ENCODE assay signal across 9 cellular contexts in the genomic region with DNA sequence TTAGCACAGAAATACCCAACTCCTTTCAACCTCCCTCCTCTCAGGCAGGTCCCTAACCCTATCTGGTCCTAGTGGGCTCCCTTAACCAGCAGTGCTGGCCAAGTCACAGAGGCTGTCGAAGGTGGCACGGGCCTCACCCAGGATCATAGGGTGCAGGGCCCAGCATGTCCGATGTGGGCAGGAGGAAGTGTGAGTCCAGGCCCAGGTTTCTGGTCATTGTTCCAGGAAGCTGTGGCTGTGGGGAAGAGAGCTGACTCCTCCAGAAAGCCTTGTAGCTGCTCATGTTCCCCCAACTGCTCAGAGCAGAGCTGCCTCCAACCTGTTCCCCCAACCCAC. TPM values are rescaled to one million over a fixed set of nuclear protein-coding genes. Genes with fewer than 3 reads are reported as not detected.
DNase-seq lines count a peak whose midpoint lies in the region; ATAC-seq, FAIRE-seq and TF ChIP-seq lines count a peak whose summit lies in the region.
"Had no signal": no experiment of that assay in that cellular context is flagged by ENCODE, and none has a peak within 500 bp of the region (broad histone marks: within the 10 kb centered on the region; RNA-seq: fewer than 3 reads in every experiment).

No MANE protein-coding gene starts in this region.

- H3K9me3 Mint-ChIP-seq in activated T-cell treated with anti-CD3 and anti-CD28 coated beads, Interleukin-2, amount 50 U/mL, for 72 hours, result no peaks in the 10 kb centered on the region

- FAIRE-seq in GM12878 (lab: Jason Lieb, UNC) (no peak), urothelium cell line (lab: Jason Lieb, UNC) (no peak)

- H3K9ac ChIP-seq in GM12878 (ENCODE audit: control insufficient read depth, insufficient read depth, low read length), result no peak overlapping the region

- no peak overlapping the region for H3K4me3 Mint-ChIP-seq in activated T-cell treated with anti-CD3 and anti-CD28 coated beads, Interleukin-2, amount 50 U/mL, for 72 hours

- intact Hi-C loops in GM12878 (cut with micrococcal nuclease; ENCODE audit: unreplicated experiment), result loop anchor here (10.0 kb wide), 1 partner anchor 263 kb away; no protein-coding TSS in a partner anchor

- no peak overlapping the region for H2AFZ ChIP-seq in GM12878 (ENCODE audit: control insufficient read depth, low read depth, low read length)

- POLR2A ChIA-PET in GM12878 (lab: Charles Lee), result no interaction called here

- peak; percentile 16 to 24 for ATAC-seq in activated T-cell treated with anti-CD3 and anti-CD28 coated beads, Interleukin-2, amount 50 U/mL, for 72 hours (replicated peaks in 1 of 2)
- ATAC-seq in GM12878 (peak; percentile 13; the same call in 2 of the 3 replicates), lung (ENCODE audit: insufficient read depth, low FRiP score) (peak; percentile 36)

- in situ Hi-C loops in GM12878 (cut with MboI), result no loop called here

- H3K4me1 ChIP-seq in GM12878 (ENCODE audit: control insufficient read depth, insufficient read depth, low read length) (no peaks in the 10 kb centered on the region), lung (ENCODE audit: control insufficient read depth in 2 of 2, insufficient read depth in 2 of 2, low read length in 2 of 2) (peaks cover 0 to 25% of the 10 kb centered on the region in 2 donors)

- no peak overlapping the region for H3K4me2 ChIP-seq in GM12878 (ENCODE audit: control insufficient read depth, insufficient read depth)

- H3K27ac ChIP-seq in GM12878 (ENCODE audit: control insufficient read depth, insufficient read depth), result no peak overlapping the region
- peak overlapping the region in 1 of 2 donors; percentile 63 for H3K27ac ChIP-seq in lung (ENCODE audit: low read depth in 1 of 2, low read length in 1 of 2)

- H3K9me3 ChIP-seq in GM12878 (replicated peaks; ENCODE audit: control insufficient read depth, insufficient read depth, low read length), result no peaks in the 10 kb centered on the region
- no peaks in the 10 kb centered on the region for H3K9me3 ChIP-seq in lung (ENCODE audit: control insufficient read depth in 2 of 2, insufficient read depth in 1 of 2, low read length in 1 of 2)

- no TSS peak for BruUV-seq in GM12878 (replicated peaks; lab: Mats Ljungman, UMichigan)

- H3K4me3 ChIP-seq in GM12878, result no peak overlapping the region
- no peak overlapping the region for H3K4me3 ChIP-seq in lung

- H3K27me3 Mint-ChIP-seq in activated T-cell treated with anti-CD3 and anti-CD28 coated beads, Interleukin-2, amount 50 U/mL, for 72 hours (ENCODE audit: low read depth), result no peaks in the 10 kb centered on the region

- 96% methylated on average over 3 of the region's 3 CpGs for WGBS in GM12878 (ENCODE audit: insufficient coverage, insufficient replicate concordance, low lambda C conversion rate, missing lambda C conversion rate)
- 43 to 54% methylated on average over 3 of the region's 3 CpGs for WGBS in lung, 2 donors

- no peak for TF ChIP-seq EP300 in GM12878 (IDR thresholded peaks at IDR 0.05; ENCODE audit: borderline replicate concordance in 1 of 2, control insufficient read depth in 1 of 2, low read depth in 2 of 2, low read length in 2 of 2)

- H3K36me3 Mint-ChIP-seq in activated T-cell treated with anti-CD3 and anti-CD28 coated beads, Interleukin-2, amount 50 U/mL, for 72 hours (ENCODE audit: insufficient read depth in 2 of 2), result peaks cover 3 to 8% of the 10 kb centered on the region in 2 donors

- TF ChIP-seq RAD21 in GM12878 (IDR thresholded peaks at IDR 0.05; ENCODE audit: insufficient read depth, low read depth, low read length), result no peak

- H3K27me3 ChIP-seq in GM12878 (replicated peaks in 1 of 2; ENCODE audit: control insufficient read depth in 2 of 2, insufficient read depth in 2 of 2, low read length in 1 of 2), result no peaks in the 10 kb centered on the region
- no peaks in the 10 kb centered on the region for H3K27me3 ChIP-seq in lung (ENCODE audit: control insufficient read depth, insufficient read depth)

- RAD21 ChIA-PET in GM12878 (lab: Charles Lee; ENCODE audit: unreplicated experiment), result no interaction called here

- no peaks in the 10 kb centered on the region for H3K79me2 ChIP-seq in GM12878 (ENCODE audit: control insufficient read depth, insufficient read depth, low read length)

- no peak for DNase-seq in activated T-cell treated with anti-CD3 and anti-CD28 coated beads, Interleukin-2, amount 50 U/mL, for 72 hours
- DNase-seq in activated T-cell treated with anti-CD3 and anti-CD28 coated beads, Interleukin-2, amount 50 U/mL, for 1 hour, result no peak
- no peak for DNase-seq in GM12878 (ENCODE audit: low read depth, low spot score)
- no peak for DNase-seq in lung (ENCODE audit: low spot score)
- DNase-seq in urothelium cell line (ENCODE audit: low spot score), result peak; percentile 6
- no peak for DNase-seq in stimulated activated CD4-positive, alpha-beta T cell treated with anti-CD3 and anti-CD28 coated beads, Interleukin-4, amount 100 ng/mL, for 1 hour
- DNase-seq in activated CD8-positive, alpha-beta memory T cell treated with anti-CD3 and anti-CD28 coated beads, Interleukin-2, amount 50 U/mL, for 48 hours, result no peak
- DNase-seq in NCI-H2029 treated with DMSO at 0.1 percent for 48 hours (lab: John Stamatoyannopoulos, UW), result no peak
- DNase-seq: NCI-H82 had no signal

- peak; percentile 9; the same call in 1 of the 2 replicates for TF ChIP-seq POLR2A in GM12878 (IDR thresholded peaks at IDR 0.05; ENCODE audit: low read depth, low read length)

- H4K20me1 ChIP-seq in GM12878 (ENCODE audit: control insufficient read depth, insufficient read depth), result no peaks in the 10 kb centered on the region; the same call in none of the 2 replicates

- H3K36me3 ChIP-seq in GM12878 (ENCODE audit: control insufficient read depth in 2 of 2, insufficient read depth in 2 of 2, low read length in 1 of 2) (peaks cover 14 to 27% of the 10 kb centered on the region in 2 experiments), lung (ENCODE audit: control insufficient read depth in 2 of 2, insufficient read depth in 2 of 2, low read length in 2 of 2) (peaks cover 10 to 25% of the 10 kb centered on the region in 2 donors)

- SMC1A ChIA-PET in GM12878 (lab: Charles Lee; ENCODE audit: uncharacterized antibody, unreplicated experiment), result no interaction called here

- no peaks in the 10 kb centered on the region for H3K4me1 Mint-ChIP-seq in activated T-cell treated with anti-CD3 and anti-CD28 coated beads, Interleukin-2, amount 50 U/mL, for 72 hours (ENCODE audit: low read depth)

- no peak for TF ChIP-seq CTCF in GM12878 (IDR thresholded peaks at IDR 0.05 in 2 of 3, conservative IDR thresholded peaks at IDR 0.05 in 1 of 3; ENCODE audit: control insufficient read depth in 2 of 3, extremely low read depth in 1 of 3, insufficient read depth in 1 of 3, low read depth in 3 of 3, low read length in 3 of 3)
- TF ChIP-seq CTCF in lung (IDR thresholded peaks at IDR 0.05; ENCODE audit: control extremely low read depth, extremely low read depth), result no peak

- CTCF ChIA-PET in GM12878 (lab: Yijun Ruan, JAX), result no interaction called here

- no peak overlapping the region for H3K27ac Mint-ChIP-seq in activated T-cell treated with anti-CD3 and anti-CD28 coated beads, Interleukin-2, amount 50 U/mL, for 72 hours

TF ChIP-seq in GM12878, 131 proteins besides CTCF, POLR2A, EP300 and RAD21 (continues in another document):
- TF ChIP-seq CHD4 (IDR thresholded peaks at IDR 0.05) (no peak), CHD1 (IDR thresholded peaks at IDR 0.05; ENCODE audit: low read depth, low read length) (no peak), TAF1 (IDR thresholded peaks at IDR 0.05; ENCODE audit: borderline replicate concordance, low read depth, low read length) (no peak), YY1 (IDR thresholded peaks at IDR 0.05; ENCODE audit: low read depth, low read length) (no peak)

RNA-seq across cellular contexts. Expression of gene CCDC17, which starts 2.4 kb away (rescaled TPM):
- 1 to 10 TPM; 5.2 to 5.9 TPM for total RNA-seq in activated T-cell treated with anti-CD3 and anti-CD28 coated beads, Interleukin-2, amount 50 U/mL, for 72 hours
- total RNA-seq in GM12878 (2013; cell fraction: nucleolus; rRNA removed), result 11.5 and 12.1 TPM in 2 replicates
- total RNA-seq in GM12878 (2014; rRNA removed) (1.1 and 1.8 TPM in 2 replicates), GM12878 (2014; rRNA removed; fragmentation: Illumina TruSeq; extraction: Trizol) (0.64 and 0.76 TPM in 2 replicates), GM12878 (2021) (1.7 and 1.9 TPM in 2 replicates), lung (10 to 100 TPM; 24.0 to 53.7 TPM)
- 0.38 TPM for polyA plus RNA-seq in GM12878 (2011; ENCODE audit: low read depth)
- polyA plus RNA-seq in GM12878 (2011; rRNA removed) (0.46 and 0.87 TPM in 2 replicates), GM12878 (2014; fragmentation: Illumina TruSeq; extraction: Trizol) (0.24 and 0.40 TPM in 2 replicates), GM12878 (2014; fragmentation: Nextera tagmentation; extraction: Ambion mirVana) (under 1 TPM; 0.15 to 0.32 TPM), GM12878 (2014; rRNA removed) (1.2 and 1.6 TPM in 2 replicates), GM12878 (2016; fragmentation: Nextera tagmentation; extraction: Ambion mirVana) (under 1 TPM; 0.16 to 0.62 TPM), lung (10 to 100 TPM; 10.1 to 21.3 TPM)
- 0.75 and 1.0 TPM in 2 replicates for polyA plus RNA-seq in GM12878 (2011; cell fraction: cytosol; rRNA removed)
- polyA plus RNA-seq in GM12878 (2011; cell fraction: nucleus; rRNA removed), result 7.8 and 9.1 TPM in 2 replicates
- 0.62 and 0.67 TPM in 2 replicates for polyA plus RNA-seq in GM12878 (2012)
- polyA minus RNA-seq in GM12878 (2011; rRNA and poly(A)+ RNA removed), result 2.0 and 3.1 TPM in 2 replicates
- polyA minus RNA-seq in GM12878 (2011; cell fraction: cytosol; rRNA and poly(A)+ RNA removed), result not detected in 2 replicates
- polyA minus RNA-seq in GM12878 (2011; cell fraction: nucleus; rRNA and poly(A)+ RNA removed), result 2.9 and 6.4 TPM in 2 replicates

RNA-seq across cellular contexts. Expression of gene NASP, which starts 37.6 kb away (rescaled TPM):
- total RNA-seq in activated T-cell treated with anti-CD3 and anti-CD28 coated beads, Interleukin-2, amount 50 U/mL, for 72 hours, result 100 to 1,000 TPM; 214 to 241 TPM
- 189 and 195 TPM in 2 replicates for total RNA-seq in GM12878 (2013; cell fraction: nucleolus; rRNA removed)
- total RNA-seq in GM12878 (2014; rRNA removed), result 177 and 183 TPM in 2 replicates
- 276 and 278 TPM in 2 replicates for total RNA-seq in GM12878 (2014; rRNA removed; fragmentation: Illumina TruSeq; extraction: Trizol)
- total RNA-seq in GM12878 (2021), result 180 and 184 TPM in 2 replicates
- polyA plus RNA-seq in GM12878 (2011; ENCODE audit: low read depth), result 98.4 TPM
- 187 and 191 TPM in 2 replicates for polyA plus RNA-seq in GM12878 (2011; rRNA removed)
- 127 and 155 TPM in 2 replicates for polyA plus RNA-seq in GM12878 (2011; cell fraction: cytosol; rRNA removed)
- 201 and 270 TPM in 2 replicates for polyA plus RNA-seq in GM12878 (2011; cell fraction: nucleus; rRNA removed)
- 117 and 125 TPM in 2 replicates for polyA plus RNA-seq in GM12878 (2012)
- 321 and 355 TPM in 2 replicates for polyA plus RNA-seq in GM12878 (2014; fragmentation: Illumina TruSeq; extraction: Trizol)
- 100 to 1,000 TPM; 111 to 175 TPM for polyA plus RNA-seq in GM12878 (2014; fragmentation: Nextera tagmentation; extraction: Ambion mirVana)
- 195 and 220 TPM in 2 replicates for polyA plus RNA-seq in GM12878 (2014; rRNA removed)
- polyA plus RNA-seq in GM12878 (2016; fragmentation: Nextera tagmentation; extraction: Ambion mirVana), result 100 to 1,000 TPM; 234 to 238 TPM
- polyA minus RNA-seq in GM12878 (2011; rRNA and poly(A)+ RNA removed), result 143 and 157 TPM in 2 replicates
- polyA minus RNA-seq in GM12878 (2011; cell fraction: cytosol; rRNA and poly(A)+ RNA removed), result 77.1 and 87.6 TPM in 2 replicates
- 68.7 and 103 TPM in 2 replicates for polyA minus RNA-seq in GM12878 (2011; cell fraction: nucleus; rRNA and poly(A)+ RNA removed)
- 10 to 100 TPM; 56.8 to 90.9 TPM for total RNA-seq in lung
- polyA plus RNA-seq in lung, result 100 to 1,000 TPM in 1 of 2 donors, 10 to 100 TPM in 1; 87.8 to 110 TPM
